ENCODE assay signal across 20 cellular contexts in the genomic region with DNA sequence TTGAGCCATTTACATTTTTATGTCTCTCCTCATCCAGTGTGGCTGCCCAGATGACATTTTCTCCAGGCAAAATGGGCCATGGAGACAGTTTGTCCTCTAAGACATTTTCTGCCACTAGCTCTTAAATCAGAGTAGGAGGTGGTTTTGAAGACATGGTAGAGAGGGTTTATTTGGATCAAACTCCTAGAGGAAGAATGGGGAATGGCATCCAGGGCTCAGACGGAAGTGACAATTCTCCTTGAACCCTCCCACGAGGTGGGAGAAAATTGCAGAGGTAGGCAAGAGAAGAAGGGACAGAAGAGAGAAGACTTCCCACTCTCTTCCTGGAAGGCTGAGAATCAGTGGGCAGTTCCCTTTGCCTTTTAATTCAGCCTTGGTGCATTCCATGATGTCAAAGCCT.
DNase-seq lines count a peak whose midpoint lies in the region; ATAC-seq, FAIRE-seq and TF ChIP-seq lines count a peak whose summit lies in the region.
"Had no signal": no experiment of that assay in that cellular context is flagged by ENCODE, and none has a peak within 500 bp of the region (broad histone marks: within the 10 kb centered on the region; RNA-seq: fewer than 3 reads in every experiment).

No MANE protein-coding gene starts in this region.

- CTCF ChIA-PET in WTC11 (lab: Charles Lee): interaction anchor here (0.6 to 1.4 kb wide), 3 partner anchors 26 to 131 kb away, joined by 3 to 4 read pairs (median 3); no protein-coding TSS in a partner anchor

- peak; percentile 38 for ATAC-seq in WTC11
- no peak for ATAC-seq in activated naive CD4-positive, alpha-beta T cell treated with anti-CD3 and anti-CD28 coated beads, Interleukin-2, amount 50 U/mL, for 72 hours
- no peak for ATAC-seq in activated CD4-positive, CD25-positive, alpha-beta regulatory T cell treated with anti-CD3 and anti-CD28 coated beads, Interleukin-2, amount 50 U/mL, for 24 hours
- ATAC-seq: GM12878, T-cell had no signal

- H2AFZ ChIP-seq in H9 (ENCODE audit: low read length): no peak overlapping the region
- H2AFZ ChIP-seq in mesenchymal stem cell (ENCODE audit: low read depth, low read length): no peak overlapping the region

- H4K20me1 ChIP-seq in H9 (ENCODE audit: control insufficient read depth, insufficient read depth, insufficient read length): no peaks in the 10 kb centered on the region
- H4K20me1 ChIP-seq: BLaER1 had no signal

- H2BK12ac ChIP-seq in H9 (ENCODE audit: insufficient read length, low read depth, low read length) (no peak overlapping the region), mesenchymal stem cell (ENCODE audit: low read length in 2 of 2) (no peak overlapping the region)

- H2BK15ac ChIP-seq in H9 (ENCODE audit: low read depth, low read length) (no peak overlapping the region), mesenchymal stem cell (ENCODE audit: low read depth, poor library complexity, severe bottlenecking) (no peak overlapping the region)

- no peak overlapping the region for H3K4me3 ChIP-seq in fibroblast of the aortic adventitia (ENCODE audit: low read depth, low read length)
- H3K4me3 ChIP-seq in small intestine (ENCODE audit: low read depth in 1 of 2, low read length in 2 of 2): no peak overlapping the region
- H3K4me3 ChIP-seq in mesenchymal stem cell (ENCODE audit: insufficient read depth in 1 of 2, low read depth in 1 of 2, low read length in 2 of 2): no peak overlapping the region
- H3K4me3 ChIP-seq: BLaER1, GM12878 had no signal

- WGBS in H9 (ENCODE audit: extremely low coverage, insufficient read length, low lambda C conversion rate): no CpG with 5 or more reads among the region's 2 CpGs
- WGBS in small intestine, 3 donors: 61 to 72% (median 68%) methylated on average over 2 of the region's 2 CpGs
- 68% methylated on average over 2 of the region's 2 CpGs for WGBS in mesenchymal stem cell

- H3K18ac ChIP-seq in H9 (ENCODE audit: insufficient read length, low read depth, low read length) (no peak overlapping the region), mesenchymal stem cell (ENCODE audit: low read depth in 1 of 2, low read length in 2 of 2) (no peak overlapping the region)

- H3K27ac ChIP-seq in H9 (ENCODE audit: insufficient read length, low read depth, low read length): no peak overlapping the region
- no peak overlapping the region for H3K27ac ChIP-seq in small intestine (ENCODE audit: low read depth in 1 of 2, low read length in 1 of 2)
- no peak overlapping the region for H3K27ac ChIP-seq in mesenchymal stem cell (ENCODE audit: low read length, poor library complexity, severe bottlenecking)
- H3K27ac ChIP-seq: BLaER1 had no signal

- H3K4ac ChIP-seq in H9 (ENCODE audit: low read depth, low read length) (no peak overlapping the region), mesenchymal stem cell (ENCODE audit: low read depth in 1 of 2, low read length in 2 of 2) (no peak overlapping the region)

- H3K27ac Mint-ChIP-seq in H9 (no peak overlapping the region), WTC11 (no peak overlapping the region)
- H3K27ac Mint-ChIP-seq in activated naive CD4-positive, alpha-beta T cell treated with anti-CD3 and anti-CD28 coated beads, Interleukin-2, amount 50 U/mL, for 72 hours: no peak overlapping the region
- H3K27ac Mint-ChIP-seq: CD4-positive, alpha-beta memory T cell; T-cell had no signal

- H3K4me3 Mint-ChIP-seq in H9 (no peak overlapping the region), WTC11 (no peak overlapping the region)
- H3K4me3 Mint-ChIP-seq: CD4-positive, alpha-beta memory T cell; T-cell had no signal

- peak; percentile 37; the same call in 2 of the 3 replicates for TF ChIP-seq CTCF in H9 (conservative IDR thresholded peaks at IDR 0.05)
- TF ChIP-seq CTCF in WTC11 (IDR thresholded peaks at IDR 0.05): no peak
- TF ChIP-seq CTCF in fibroblast of the aortic adventitia (IDR thresholded peaks at IDR 0.05; ENCODE audit: insufficient read depth, low read length): peak; percentile 1

- H4K91ac ChIP-seq in H9 (ENCODE audit: insufficient read length, low read depth, low read length): no peak overlapping the region
- no peak overlapping the region for H4K91ac ChIP-seq in mesenchymal stem cell (ENCODE audit: low read length)

- H3K27me3 ChIP-seq in H9 (ENCODE audit: insufficient read depth, low read length): no peaks in the 10 kb centered on the region
- no peaks in the 10 kb centered on the region for H3K27me3 ChIP-seq in small intestine (ENCODE audit: control insufficient read depth in 2 of 2, insufficient read depth in 2 of 2, low read length in 2 of 2)
- H3K27me3 ChIP-seq in mesenchymal stem cell (ENCODE audit: control insufficient read depth in 1 of 2, insufficient read depth in 1 of 2, low read length in 2 of 2): no peaks in the 10 kb centered on the region
- H3K27me3 ChIP-seq: BLaER1 had no signal

- H3K4me1 Mint-ChIP-seq in H9 (no peaks in the 10 kb centered on the region), WTC11 (no peaks in the 10 kb centered on the region)
- H3K4me1 Mint-ChIP-seq: T-cell had no signal

- H3K9me3 ChIP-seq in H9 (ENCODE audit: control insufficient read depth, low read depth, low read length) (peaks cover 10% of the 10 kb centered on the region), small intestine (ENCODE audit: control insufficient read depth, low read depth) (no peaks in the 10 kb centered on the region), mesenchymal stem cell (ENCODE audit: control insufficient read depth, low read length) (peaks cover 46% of the 10 kb centered on the region)

- H3K4me1 ChIP-seq in H9 (ENCODE audit: insufficient read depth, low read length) (no peaks in the 10 kb centered on the region), small intestine (ENCODE audit: control insufficient read depth in 2 of 2, insufficient read depth in 1 of 2, low read depth in 1 of 2, low read length in 1 of 2) (no peaks in the 10 kb centered on the region), mesenchymal stem cell (ENCODE audit: control insufficient read depth, insufficient read depth, low read depth, low read length) (peaks cover 1% of the 10 kb centered on the region)
- H3K4me1 ChIP-seq: BLaER1, Caco-2 had no signal

- no peak overlapping the region for H4K8ac ChIP-seq in H9 (replicated peaks; ENCODE audit: insufficient read length, low read depth, low read length)
- no peak overlapping the region for H4K8ac ChIP-seq in mesenchymal stem cell (ENCODE audit: low read length)

- H3K36me3 ChIP-seq in small intestine (ENCODE audit: control insufficient read depth in 2 of 2, insufficient read depth in 2 of 2, low read length in 2 of 2) (no peaks in the 10 kb centered on the region), mesenchymal stem cell (ENCODE audit: control insufficient read depth in 1 of 2, insufficient read depth in 2 of 2, low read depth in 1 of 2, low read length in 2 of 2) (peaks cover 0 to 4% of the 10 kb centered on the region in 2 experiments)
- H3K36me3 ChIP-seq: BLaER1 had no signal

- H2AK5ac ChIP-seq in H9 (ENCODE audit: insufficient read length, low read length) (no peak overlapping the region), mesenchymal stem cell (ENCODE audit: low read length, severe bottlenecking) (no peak overlapping the region)

- no peak overlapping the region for H2BK120ac ChIP-seq in H9 (ENCODE audit: low read depth, low read length, poor library complexity, severe bottlenecking)
- no peak overlapping the region for H2BK120ac ChIP-seq in mesenchymal stem cell (ENCODE audit: low read depth, low read length)

- no peak overlapping the region for H2BK20ac ChIP-seq in H9 (ENCODE audit: low read depth, low read length, poor library complexity, severe bottlenecking)

- no peaks in the 10 kb centered on the region for H3K23me2 ChIP-seq in H9 (ENCODE audit: insufficient read length, low read depth, low read length, poor library complexity, severe bottlenecking)

- H3K36me3 Mint-ChIP-seq in H9 (ENCODE audit: insufficient read depth in 1 of 3, low read depth in 3 of 3) (peaks cover 1 to 12% (median 6%) of the 10 kb centered on the region in 3 experiments; a peak in 4 of 7 replicates), WTC11 (peaks cover 11% of the 10 kb centered on the region)
- peaks cover 2 to 69% of the 10 kb centered on the region in 2 donors for H3K36me3 Mint-ChIP-seq in activated naive CD4-positive, alpha-beta T cell treated with anti-CD3 and anti-CD28 coated beads, Interleukin-2, amount 50 U/mL, for 72 hours
- H3K36me3 Mint-ChIP-seq: T-cell had no signal

- H3K9me3 Mint-ChIP-seq in H9 (peaks cover 13 to 14% of the 10 kb centered on the region in 2 experiments), WTC11 (peaks cover 23% of the 10 kb centered on the region)
- peaks cover under 1 to 43% of the 10 kb centered on the region in 2 donors for H3K9me3 Mint-ChIP-seq in activated naive CD4-positive, alpha-beta T cell treated with anti-CD3 and anti-CD28 coated beads, Interleukin-2, amount 50 U/mL, for 72 hours

- H3K4me2 ChIP-seq in H9 (ENCODE audit: insufficient read depth, insufficient read length, low read length) (no peak overlapping the region), mesenchymal stem cell (ENCODE audit: low read length, poor library complexity, severe bottlenecking) (no peak overlapping the region)
- H3K4me2 ChIP-seq: BLaER1 had no signal

- H3K27me3 Mint-ChIP-seq in H9 (ENCODE audit: low read depth) (no peaks in the 10 kb centered on the region; the same call in none of the 2 replicates), WTC11 (ENCODE audit: low read depth) (no peaks in the 10 kb centered on the region; the same call in none of the 2 replicates)

- no peak overlapping the region for H3K9ac ChIP-seq in H9 (ENCODE audit: extremely low read depth, insufficient read length, low read length)
- H3K9ac ChIP-seq in mesenchymal stem cell (ENCODE audit: low read length): no peak overlapping the region
- H3K9ac ChIP-seq: BLaER1 had no signal

- no peak overlapping the region for H2BK5ac ChIP-seq in H9 (ENCODE audit: insufficient read length, low read length)
- H2BK5ac ChIP-seq in mesenchymal stem cell (ENCODE audit: low read depth, low read length, poor library complexity, severe bottlenecking): no peak overlapping the region

- H3K14ac ChIP-seq in H9 (ENCODE audit: insufficient read depth, low read length): no peak overlapping the region
- H3K14ac ChIP-seq in mesenchymal stem cell (ENCODE audit: low read length in 2 of 2): no peak overlapping the region

- FAIRE-seq in small intestine (lab: Jason Lieb, UNC): no peak
- FAIRE-seq: GM12878 had no signal

- no peaks in the 10 kb centered on the region for H3K79me1 ChIP-seq in H9 (ENCODE audit: insufficient read depth, low read depth, low read length, poor library complexity, severe bottlenecking)
- no peaks in the 10 kb centered on the region for H3K79me1 ChIP-seq in mesenchymal stem cell (replicated peaks; ENCODE audit: low read length, poor library complexity, severe bottlenecking)

- no peak overlapping the region for H3K56ac ChIP-seq in H9 (ENCODE audit: insufficient read length, low read depth, low read length)

- H4K5ac ChIP-seq in H9 (ENCODE audit: insufficient read length, low read depth, low read length): no peak overlapping the region

- POLR2A ChIA-PET in WTC11 (lab: Charles Lee): no interaction called here

- DNase-seq in H9 (no peak), WTC11 (ENCODE audit: low spot score) (no peak), fibroblast of the aortic adventitia (ENCODE audit: low read depth) (no peak), small intestine (no peak), mesenchymal stem cell (no peak)
- DNase-seq in activated naive CD4-positive, alpha-beta T cell treated with anti-CD3 and anti-CD28 coated beads, Interleukin-2, amount 50 U/mL, for 72 hours (ENCODE audit: low spot score in 2 of 2): no peak
- DNase-seq: ACHN; Caco-2; CD4-positive, alpha-beta memory T cell; DMS 273 treated with DMSO at 0.1 percent for 48 hours; DMS79 treated with DMSO at 0.1 percent for 48 hours; KG1; NCI-H1092; NCI-H1436; NCI-H1930; SIG-M5; T-cell had no signal

- H3K23ac ChIP-seq in H9 (ENCODE audit: insufficient read length, low read depth, low read length): no peak overlapping the region
- H3K23ac ChIP-seq in mesenchymal stem cell (ENCODE audit: low read length in 2 of 2): no peak overlapping the region

- H3K79me2 ChIP-seq in H9 (ENCODE audit: insufficient read depth, low read length): no peaks in the 10 kb centered on the region

- no peak overlapping the region for H3T11ph ChIP-seq in H9 (ENCODE audit: low read length)
